Comparison of ENCODE assay signal across 17 cellular contexts in the genomic region with DNA sequence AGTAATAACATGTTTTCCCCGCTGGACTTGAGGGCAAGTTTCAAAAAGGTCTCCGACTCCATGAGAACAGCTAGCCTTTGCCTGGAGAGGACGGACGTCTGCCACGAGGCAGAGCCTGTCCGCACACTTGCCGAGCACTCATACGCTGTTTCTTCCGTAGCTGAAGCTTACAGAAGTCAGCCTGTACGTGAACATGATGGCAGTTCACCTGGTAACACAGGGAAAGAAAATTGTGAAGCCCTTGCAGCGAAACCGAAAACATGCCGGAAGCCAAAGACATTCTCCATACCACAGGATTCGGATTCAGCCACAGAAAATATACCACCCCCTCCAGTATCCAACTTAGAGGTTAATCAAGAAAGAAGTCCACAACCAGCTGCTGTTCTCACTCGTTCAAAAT. TPM values are rescaled to one million over a fixed set of nuclear protein-coding genes. Genes with fewer than 3 reads are reported as not detected.
DNase-seq lines count a peak whose midpoint lies in the region; ATAC-seq and TF ChIP-seq lines count a peak whose summit lies in the region.
"Had no signal": no experiment of that assay in that cellular context is flagged by ENCODE, and none has a peak within 500 bp of the region (broad histone marks: within the 10 kb centered on the region; RNA-seq: fewer than 3 reads in every experiment).

No MANE protein-coding gene starts in this region.

- H3K27ac ChIP-seq in ascending aorta (peak overlapping the region; percentile 72 to 80), gastroesophageal sphincter (peak overlapping the region; percentile 75 to 83 (median 80)), muscle layer of duodenum (ENCODE audit: low read length) (peak overlapping the region; percentile 88), thyroid gland (peak overlapping the region in 2 of 3 donors; percentile 44 to 67), SJCRH30 (no peak overlapping the region)

- H3K36me3 Mint-ChIP-seq in activated naive CD8-positive, alpha-beta T cell treated with anti-CD3 and anti-CD28 coated beads for 36 hours, result peaks cover 8% of the 10 kb centered on the region

- ATAC-seq in gastroesophageal sphincter, result no peak

- no peak for TF ChIP-seq EP300 in gastroesophageal sphincter (IDR thresholded peaks at IDR 0.05)

- H3K27me3 Mint-ChIP-seq in activated naive CD8-positive, alpha-beta T cell treated with anti-CD3 and anti-CD28 coated beads for 36 hours, result no peaks in the 10 kb centered on the region
- H3K27me3 Mint-ChIP-seq: activated B cell treated with CpG ODN at 0.5 μM for 24 hours; B cell; dendritic cell treated with granulocyte-macrophage colony-stimulating factor and Interleukin-4, amounts not matched to agents 40 ng/mL and 50 ng/mL, for 4 days; stimulated activated naive CD8-positive, alpha-beta T cell treated with anti-CD3 and anti-CD28 coated beads, Interleukin-15, Interleukin-2, amounts not matched to agents 100 ng/mL and 50 ng/mL, for 24 hours had no signal

- H3K4me1 Mint-ChIP-seq in activated naive CD8-positive, alpha-beta T cell treated with anti-CD3 and anti-CD28 coated beads for 36 hours, result peaks cover 20% of the 10 kb centered on the region

- H3K4me3 ChIP-seq in ascending aorta (peak overlapping the region in 1 of 2 donors; percentile 38), gastroesophageal sphincter (peak overlapping the region in 1 of 2 donors; percentile 6), muscle layer of duodenum (ENCODE audit: low read depth in 1 of 2, low read length in 2 of 2) (peak overlapping the region in 1 of 2 donors; percentile 20), thyroid gland (replicated peaks in 1 of 3) (no peak overlapping the region), SJCRH30 (no peak overlapping the region)

- H3K36me3 ChIP-seq in ascending aorta, result peaks cover 24 to 47% of the 10 kb centered on the region in 2 donors
- H3K36me3 ChIP-seq in gastroesophageal sphincter, result peaks cover 0 to 59% of the 10 kb centered on the region in 2 donors
- peaks cover 38 to 56% of the 10 kb centered on the region in 2 donors for H3K36me3 ChIP-seq in muscle layer of duodenum (ENCODE audit: control insufficient read depth in 1 of 2, insufficient read depth in 2 of 2, low read length in 2 of 2)
- peaks cover 29 to 35% of the 10 kb centered on the region in 2 donors for H3K36me3 ChIP-seq in thyroid gland
- H3K36me3 ChIP-seq in SJCRH30, result peaks cover 41% of the 10 kb centered on the region

- intact Hi-C loops in ascending aorta (cut with DNase I), result loop anchor here (2.0 kb wide), 1 partner anchor 74 kb away; a partner anchor contains a TSS
- intact Hi-C loops in thyroid gland (cut with DNase I), result no loop called here

- TF ChIP-seq CTCF in ascending aorta (IDR thresholded peaks at IDR 0.05) (no peak), gastroesophageal sphincter (IDR thresholded peaks at IDR 0.05) (no peak), thyroid gland (IDR thresholded peaks at IDR 0.05) (no peak)

- H3K4me3 Mint-ChIP-seq in activated naive CD8-positive, alpha-beta T cell treated with anti-CD3 and anti-CD28 coated beads for 36 hours, result no peak overlapping the region
- H3K4me3 Mint-ChIP-seq: activated B cell treated with CpG ODN at 0.5 μM for 24 hours; B cell; dendritic cell treated with granulocyte-macrophage colony-stimulating factor and Interleukin-4, amounts not matched to agents 40 ng/mL and 50 ng/mL, for 4 days; stimulated activated naive CD8-positive, alpha-beta T cell treated with anti-CD3 and anti-CD28 coated beads, Interleukin-15, Interleukin-2, amounts not matched to agents 100 ng/mL and 50 ng/mL, for 24 hours had no signal

- peaks cover 0 to 21% of the 10 kb centered on the region in 2 donors for H3K4me1 ChIP-seq in ascending aorta
- H3K4me1 ChIP-seq in gastroesophageal sphincter, result peaks cover 15 to 96% (median 18%) of the 10 kb centered on the region in 3 donors
- peaks cover 0 to 42% of the 10 kb centered on the region in 2 donors for H3K4me1 ChIP-seq in muscle layer of duodenum (ENCODE audit: control insufficient read depth in 1 of 2, insufficient read depth in 2 of 2, low read length in 2 of 2)
- H3K4me1 ChIP-seq in thyroid gland, result peaks cover 15 to 24% of the 10 kb centered on the region in 2 donors
- no peaks in the 10 kb centered on the region for H3K4me1 ChIP-seq in SJCRH30

- TF ChIP-seq POLR2A in gastroesophageal sphincter (IDR thresholded peaks at IDR 0.05) (no peak), thyroid gland (IDR thresholded peaks at IDR 0.05) (no peak)

- H3K27me3 ChIP-seq in ascending aorta, result no peaks in the 10 kb centered on the region
- H3K27me3 ChIP-seq in gastroesophageal sphincter, result no peaks in the 10 kb centered on the region
- H3K27me3 ChIP-seq in muscle layer of duodenum (ENCODE audit: low read depth, low read length), result no peaks in the 10 kb centered on the region
- no peaks in the 10 kb centered on the region for H3K27me3 ChIP-seq in thyroid gland
- no peaks in the 10 kb centered on the region for H3K27me3 ChIP-seq in SJCRH30

- DNase-seq in ascending aorta (ENCODE audit: low spot score in 2 of 2) (no peak), thyroid gland (no peak), SJCRH30 (no peak)
- no peak for DNase-seq in activated CD4-positive, alpha-beta T cell treated with anti-CD3 and anti-CD28 coated beads, Interleukin-2, amount 50 U/mL, for 1 hour
- DNase-seq in activated naive CD8-positive, alpha-beta T cell treated with anti-CD3 and anti-CD28 coated beads for 36 hours, result no peak
- DNase-seq: activated B cell treated with CpG ODN at 0.5 μM for 24 hours; activated gamma-delta T cell; HCEC 1CT; hippocampal formation; NCI-H1436 treated with DMSO at 0.1 percent for 48 hours; NCI-H345; stimulated activated CD4-positive, alpha-beta T cell treated with anti-CD3 and anti-CD28 coated beads, Interleukin-15, amount 100 ng/mL, for 24 hours had no signal

- H3K27ac Mint-ChIP-seq in activated naive CD8-positive, alpha-beta T cell treated with anti-CD3 and anti-CD28 coated beads for 36 hours, result no peak overlapping the region
- H3K27ac Mint-ChIP-seq: activated B cell treated with CpG ODN at 0.5 μM for 24 hours; dendritic cell treated with granulocyte-macrophage colony-stimulating factor and Interleukin-4, amounts not matched to agents 40 ng/mL and 50 ng/mL, for 4 days; stimulated activated naive CD8-positive, alpha-beta T cell treated with anti-CD3 and anti-CD28 coated beads, Interleukin-15, Interleukin-2, amounts not matched to agents 100 ng/mL and 50 ng/mL, for 24 hours had no signal

- no peaks in the 10 kb centered on the region for H3K9me3 Mint-ChIP-seq in activated naive CD8-positive, alpha-beta T cell treated with anti-CD3 and anti-CD28 coated beads for 36 hours
- H3K9me3 Mint-ChIP-seq: activated B cell treated with CpG ODN at 0.5 μM for 24 hours; dendritic cell treated with granulocyte-macrophage colony-stimulating factor and Interleukin-4, amounts not matched to agents 40 ng/mL and 50 ng/mL, for 4 days; stimulated activated naive CD8-positive, alpha-beta T cell treated with anti-CD3 and anti-CD28 coated beads, Interleukin-15, Interleukin-2, amounts not matched to agents 100 ng/mL and 50 ng/mL, for 24 hours had no signal

- H3K9me3 ChIP-seq in ascending aorta (no peaks in the 10 kb centered on the region), gastroesophageal sphincter (no peaks in the 10 kb centered on the region), muscle layer of duodenum (ENCODE audit: control insufficient read depth in 1 of 2, low read length in 2 of 2) (no peaks in the 10 kb centered on the region), thyroid gland (no peaks in the 10 kb centered on the region), SJCRH30 (replicated peaks) (no peaks in the 10 kb centered on the region)

- WGBS in gastroesophageal sphincter (ENCODE audit: low coverage in 1 of 2), 2 donors, result 30 to 53% methylated on average over 10 to 15 of the region's 15 CpGs
- WGBS in thyroid gland, 2 donors, result 74 to 86% methylated on average over 15 of the region's 15 CpGs

RNA-seq across cellular contexts. Expression of a gene that starts 43.9 kb away (rescaled TPM):
- 7.7 TPM for total RNA-seq in ascending aorta
- total RNA-seq in gastroesophageal sphincter, result 10 to 100 TPM; 10.6 to 15.5 (median 14.8) TPM
- 10 to 100 TPM; 12.0 to 45.5 (median 23.3) TPM for total RNA-seq in thyroid gland
- total RNA-seq in SJCRH30 (2014; rRNA removed; shearing (Covaris generic)), result 31.6 and 37.5 TPM in 2 replicates
- total RNA-seq in activated naive CD8-positive, alpha-beta T cell treated with anti-CD3 and anti-CD28 coated beads for 36 hours, result 10 to 100 TPM; 36.1 to 40.2 TPM
